Comparison of ENCODE assay signal across 20 cellular contexts in genomic region chr17:11589706-11590105, GRCh38. TPM values are rescaled to one million over a fixed set of nuclear protein-coding genes. Genes with fewer than 3 reads are reported as not detected.
DNase-seq lines count a peak whose midpoint lies in the region; ATAC-seq, FAIRE-seq and TF ChIP-seq lines count a peak whose summit lies in the region.
"Had no signal": no experiment of that assay in that cellular context is flagged by ENCODE, and none has a peak within 500 bp of the region (broad histone marks: within the 10 kb centered on the region; RNA-seq: fewer than 3 reads in every experiment).

No MANE protein-coding gene starts in this region.

- DNase-seq in A673 (ENCODE audit: low spot score) (peak; percentile 69), K562 (ENCODE audit: extremely low read depth in 1 of 4, low spot score in 3 of 4) (peak in 1 of 4 experiments; percentile 1), left colon (no peak), stomach (peak; percentile 29), NCI-H82 treated with DMSO at 0.1 percent for 48 hours (lab: John Stamatoyannopoulos, UW; ENCODE audit: unreplicated experiment) (no peak), NAMALWA (ENCODE audit: low spot score) (no peak), NCI-H2227 (lab: John Stamatoyannopoulos, UW; ENCODE audit: unreplicated experiment) (no peak)
- no peak for DNase-seq in activated effector memory CD4-positive, alpha-beta T cell treated with Interleukin-2 at 50 U/mL for 16 hours
- DNase-seq: AML-193; CD8-positive, alpha-beta memory T cell; GOT3; KBM-7 had no signal

- ATAC-seq in K562 (no peak), left colon (peak; percentile 37)
- ATAC-seq: GM12878, HCT116 had no signal

- H2AFZ ChIP-seq in K562 (ENCODE audit: low read depth, low read length) = no peak overlapping the region

- TF ChIP-seq RAD21 in K562 (CRISPR knock-in tag; conservative IDR thresholded peaks at IDR 0.05 in 1 of 2, IDR thresholded peaks at IDR 0.05 in 1 of 2) = no peak

- H3K4me3 ChIP-seq in A673 (ENCODE audit: low read depth, low read length, poor library complexity, severe bottlenecking) (no peak overlapping the region), K562 (no peak overlapping the region), stomach (no peak overlapping the region)
- H3K4me3 ChIP-seq: BLaER1, GM12878 had no signal

- WGBS in K562 (ENCODE audit: insufficient coverage, low coverage, missing lambda C conversion rate) = 0% methylated on average over 3 of the region's 4 CpGs
- 34 to 53% (median 39%) methylated on average over 4 of the region's 4 CpGs for WGBS in stomach, 5 donors

- CTCF ChIA-PET in A673 (lab: Charles Lee) (no interaction called here), K562 (lab: Yijun Ruan, JAX; ENCODE audit: low intra/inter-chr PET ratio) (no interaction called here)

- H3K27ac ChIP-seq in A673 (ENCODE audit: low read depth, low read length, poor library complexity, severe bottlenecking) = peak overlapping the region; percentile 55
- H3K27ac ChIP-seq in K562 (ENCODE audit: extremely low read depth, low read depth, low read length) = no peak overlapping the region
- H3K27ac ChIP-seq in stomach = no peak overlapping the region
- H3K27ac ChIP-seq: 22Rv1, BLaER1, HL-60 had no signal

- TF ChIP-seq CTCF in A673 (conservative IDR thresholded peaks at IDR 0.05; ENCODE audit: low read depth, low read length) = no peak
- no peak for TF ChIP-seq CTCF in K562 (IDR thresholded peaks at IDR 0.05 in 2 of 3, conservative IDR thresholded peaks at IDR 0.05 in 1 of 3; ENCODE audit: insufficient read depth in 2 of 3, low read depth in 1 of 3, low read length in 3 of 3)
- no peak for TF ChIP-seq CTCF in stomach (IDR thresholded peaks at IDR 0.05)

- H3K4me2 ChIP-seq in K562 (ENCODE audit: insufficient read depth, low read length) = no peak overlapping the region
- H3K4me2 ChIP-seq: BLaER1 had no signal

- intact Hi-C loops in A673 (cut with micrococcal nuclease; ENCODE audit: unreplicated experiment) = no loop called here
- intact Hi-C loops in K562 (cut with micrococcal nuclease) = no loop called here
- intact Hi-C loops in left colon (cut with DNase I, micrococcal nuclease) = no loop called here
- intact Hi-C loops in stomach (cut with DNase I; ENCODE audit: low total_unique reads) = no loop called here

- in situ Hi-C loops in K562 (cut with MboI) = no loop called here

- no peaks in the 10 kb centered on the region for H3K9me3 ChIP-seq in A673 (ENCODE audit: low read depth, low read length, poor library complexity, severe bottlenecking)
- H3K9me3 ChIP-seq in K562 (replicated peaks; ENCODE audit: control insufficient read depth, insufficient read depth, low read depth, low read length) = no peaks in the 10 kb centered on the region
- no peaks in the 10 kb centered on the region for H3K9me3 ChIP-seq in stomach
- H3K9me3 ChIP-seq: BLaER1, Caco-2 had no signal

- no peak for TF ChIP-seq EP300 in K562 (IDR thresholded peaks at IDR 0.05; ENCODE audit: low read length)
- TF ChIP-seq EP300 in stomach (IDR thresholded peaks at IDR 0.05) = no peak

- H3K36me3 ChIP-seq in A673 (ENCODE audit: insufficient read depth, low read length, poor library complexity, severe bottlenecking) (no peaks in the 10 kb centered on the region), K562 (ENCODE audit: control insufficient read depth, insufficient read depth, low read length) (no peaks in the 10 kb centered on the region), stomach (no peaks in the 10 kb centered on the region)
- H3K36me3 ChIP-seq: BLaER1 had no signal

- no peaks in the 10 kb centered on the region for H3K79me2 ChIP-seq in K562 (ENCODE audit: control insufficient read depth, insufficient read depth, low read length)

- H4K20me1 ChIP-seq in K562 (replicated peaks; ENCODE audit: control insufficient read depth, insufficient read depth, low read length) = no peaks in the 10 kb centered on the region
- H4K20me1 ChIP-seq: BLaER1 had no signal

- H3K27me3 ChIP-seq in A673 (replicated peaks; ENCODE audit: insufficient read depth, low read depth, low read length, poor library complexity) (no peaks in the 10 kb centered on the region), K562 (ENCODE audit: control insufficient read depth in 2 of 2, insufficient read depth in 2 of 2, low read length in 2 of 2) (no peaks in the 10 kb centered on the region), stomach (no peaks in the 10 kb centered on the region)
- H3K27me3 ChIP-seq: BLaER1 had no signal

- H3K9me1 ChIP-seq in K562 (ENCODE audit: control insufficient read depth, insufficient read depth, low read length) = no peaks in the 10 kb centered on the region

- POLR2A ChIA-PET in A673 (lab: Charles Lee; ENCODE audit: low non-redundant PET) (no interaction called here), K562 (lab: Yijun Ruan, JAX) (no interaction called here)

- no peak overlapping the region for H3K9ac ChIP-seq in K562 (ENCODE audit: insufficient read depth in 1 of 2, low read depth in 2 of 2, low read length in 2 of 2)
- H3K9ac ChIP-seq: BLaER1 had no signal

- FAIRE-seq in K562 (lab: Jason Lieb, UNC) = no peak
- FAIRE-seq: GM12878, GM18507 had no signal

- H3K4me1 ChIP-seq in A673 (ENCODE audit: insufficient read depth, low read length, poor library complexity, severe bottlenecking) (peaks cover 17% of the 10 kb centered on the region), K562 (replicated peaks in 1 of 2; ENCODE audit: control insufficient read depth in 2 of 2, insufficient read depth in 2 of 2, low read length in 2 of 2) (no peaks in the 10 kb centered on the region), stomach (peaks cover 0 to 4% (median 0%) of the 10 kb centered on the region in 4 donors)
- H3K4me1 ChIP-seq: BLaER1, Caco-2 had no signal

- BruUV-seq in A673 (replicated peaks; lab: Mats Ljungman, UMichigan) (no TSS peak), K562 (replicated peaks; lab: Mats Ljungman, UMichigan) (no TSS peak)

- TF ChIP-seq POLR2A in K562 (conservative IDR thresholded peaks at IDR 0.05) (no peak), stomach (IDR thresholded peaks at IDR 0.05) (no peak)

TF ChIP-seq in K562, 482 proteins besides CTCF, POLR2A, EP300 and RAD21:
- TF ChIP-seq CBFA2T3 (IDR thresholded peaks at IDR 0.05) (peak; percentile 15; the same call in 1 of the 2 replicates), MEIS2 (IDR thresholded peaks at IDR 0.05; ENCODE audit: partially characterized antibody) (peak; percentile 28), ZNF583 (CRISPR knock-in tag; IDR thresholded peaks at IDR 0.05) (no peak)

RNA-seq across cellular contexts. Expression of gene DNAH9, which starts 8.6 kb away (rescaled TPM):
- total RNA-seq in A673 (2021) (6.2 and 6.6 TPM in 2 replicates), K562 (2014; rRNA removed) (not detected in 2 replicates), K562 (2014; rRNA removed; fragmentation: Illumina TruSeq; extraction: Trizol) (not detected in 2 replicates), K562 (2015; rRNA removed; fragmentation: Illumina TruSeq; extraction: Trizol) (not detected in 2 replicates), K562 (2021) (not detected in 2 replicates), left colon (under 1 TPM; 0.47 to 0.64 TPM), stomach (10 to 100 TPM in 1 of 5 donors, under 1 TPM in 2, not detected in 2; 0.29 to 18.3 (median 0.55) TPM)
- not detected in 2 replicates for total RNA-seq in K562 (2011; cell fraction: chromatin; rRNA removed; ENCODE audit: low replicate concordance)
- not detected in 2 replicates for total RNA-seq in K562 (2011; cell fraction: nucleolus; rRNA removed)
- total RNA-seq in K562 (2011; cell fraction: nucleoplasm; rRNA removed) = not detected in 2 replicates
- polyA plus RNA-seq in K562 (2011; rRNA removed) (not detected in 2 replicates), K562 (2014; fragmentation: Illumina TruSeq; extraction: Trizol) (not detected in 2 replicates), K562 (2014; fragmentation: Nextera tagmentation; extraction: Ambion mirVana) (not detected), K562 (2014; rRNA removed) (not detected in 2 replicates), stomach (under 1 TPM; 0.28 to 0.46 (median 0.37) TPM)
- not detected in 2 replicates for polyA plus RNA-seq in K562 (2011; cell fraction: cytosol; rRNA removed)
- polyA plus RNA-seq in K562 (2011; cell fraction: nucleus; rRNA removed) = not detected in 2 replicates
- polyA plus RNA-seq in K562 (2012) = not detected in 2 replicates
- not detected in 2 replicates for polyA minus RNA-seq in K562 (2011; rRNA and poly(A)+ RNA removed)
- not detected in 2 replicates for polyA minus RNA-seq in K562 (2011; cell fraction: cytosol; rRNA and poly(A)+ RNA removed)
- polyA minus RNA-seq in K562 (2011; cell fraction: nucleus; rRNA and poly(A)+ RNA removed) = not detected in 2 replicates
- total RNA-seq: Caco-2; CD8-positive, alpha-beta memory T cell; G401 had no signal
- polyA plus RNA-seq: CD8-positive, alpha-beta memory T cell had no signal

Comparison
In these comparisons a context has a peak if more than half of its experiments do, and no peak if none do; other contexts are left out.
1. DNase-seq: peak in A673 (single experiment) and stomach (single experiment); none in left colon (0 of 2), NCI-H82 treated with DMSO at 0.1 percent for 48 hours (single experiment), NAMALWA (single experiment), NCI-H2227 (single experiment) and activated effector memory CD4-positive, alpha-beta T cell treated with Interleukin-2 at 50 U/mL for 16 hours (single experiment).